ENCODE assay signal across 18 cellular contexts in genomic region chr2:217332866-217333265, GRCh38.
"Had no signal": no experiment of that assay in that cellular context is flagged by ENCODE, and none has a peak within 500 bp of the region (broad histone marks: within the 10 kb centered on the region; RNA-seq: fewer than 3 reads in every experiment).

No MANE protein-coding gene starts in this region.

- H3K9me3 Mint-ChIP-seq: activated naive CD4-positive, alpha-beta T cell treated with anti-CD3 and anti-CD28 coated beads, Interleukin-2, amount 10 ng/mL, durations not matched to agents 7 days and 5 days; activated T-cell treated with anti-CD3 and anti-CD28 coated beads, Interleukin-2, amount 50 U/mL, for 24 hours had no signal

- H3K36me3 Mint-ChIP-seq: activated CD8-positive, alpha-beta memory T cell treated with anti-CD3 and anti-CD28 coated beads, Interleukin-2, amount 10 ng/mL, durations not matched to agents 7 days and 5 days; activated naive CD4-positive, alpha-beta T cell treated with anti-CD3 and anti-CD28 coated beads, Interleukin-2, amount 10 ng/mL, durations not matched to agents 7 days and 5 days had no signal

- H3K27ac Mint-ChIP-seq: activated CD8-positive, alpha-beta memory T cell treated with anti-CD3 and anti-CD28 coated beads, Interleukin-2, amount 10 ng/mL, durations not matched to agents 7 days and 5 days; activated naive CD4-positive, alpha-beta T cell treated with anti-CD3 and anti-CD28 coated beads, Interleukin-2, amount 10 ng/mL, durations not matched to agents 7 days and 5 days; activated T-cell treated with anti-CD3 and anti-CD28 coated beads, Interleukin-2, amount 50 U/mL, for 24 hours; memory B cell had no signal

- H3K27ac ChIP-seq: skin epidermis had no signal

- H3K27me3 ChIP-seq: transverse colon had no signal

- H3K4me3 Mint-ChIP-seq: activated CD8-positive, alpha-beta memory T cell treated with anti-CD3 and anti-CD28 coated beads, Interleukin-2, amount 10 ng/mL, durations not matched to agents 7 days and 5 days; activated naive CD4-positive, alpha-beta T cell treated with anti-CD3 and anti-CD28 coated beads, Interleukin-2, amount 10 ng/mL, durations not matched to agents 7 days and 5 days; activated T-cell treated with anti-CD3 and anti-CD28 coated beads, Interleukin-2, amount 50 U/mL, for 24 hours; memory B cell had no signal

- H3K4me3 ChIP-seq: left ventricle myocardium inferior, skin epidermis, transverse colon had no signal

- H3K4me1 Mint-ChIP-seq: activated CD8-positive, alpha-beta memory T cell treated with anti-CD3 and anti-CD28 coated beads, Interleukin-2, amount 10 ng/mL, durations not matched to agents 7 days and 5 days; activated naive CD4-positive, alpha-beta T cell treated with anti-CD3 and anti-CD28 coated beads, Interleukin-2, amount 10 ng/mL, durations not matched to agents 7 days and 5 days; memory B cell had no signal

- DNase-seq: activated CD4-positive, alpha-beta T cell treated with anti-CD3 and anti-CD28 coated beads for 1 hour; activated CD4-positive, alpha-beta T cell treated with anti-CD3 and anti-CD28 coated beads, Interleukin-2, amount 50 U/mL, for 48 hours; activated CD8-positive, alpha-beta memory T cell treated with anti-CD3 and anti-CD28 coated beads, Interleukin-2, amount 10 ng/mL, durations not matched to agents 7 days and 5 days; activated naive CD4-positive, alpha-beta T cell treated with anti-CD3 and anti-CD28 coated beads, Interleukin-2, amount 10 ng/mL, durations not matched to agents 7 days and 5 days; activated T-cell treated with anti-CD3 and anti-CD28 coated beads, Interleukin-2, amount 50 U/mL, for 24 hours; dermis blood vessel endothelial cell; hippocampal formation; kidney; left ventricle myocardium inferior; stimulated activated CD4-positive, alpha-beta T cell treated with anti-CD3 and anti-CD28 coated beads, Interleukin-4, amount 100 ng/mL, for 24 hours; stimulated activated naive CD4-positive, alpha-beta T cell; substantia nigra; T-helper 1 cell; T1000; transverse colon had no signal

- ATAC-seq: activated CD8-positive, alpha-beta memory T cell treated with anti-CD3 and anti-CD28 coated beads, Interleukin-2, amount 10 ng/mL, durations not matched to agents 7 days and 5 days had no signal

- H3K36me3 ChIP-seq: left ventricle myocardium inferior, transverse colon had no signal

- H3K27me3 Mint-ChIP-seq: activated CD8-positive, alpha-beta memory T cell treated with anti-CD3 and anti-CD28 coated beads, Interleukin-2, amount 10 ng/mL, durations not matched to agents 7 days and 5 days; activated naive CD4-positive, alpha-beta T cell treated with anti-CD3 and anti-CD28 coated beads, Interleukin-2, amount 10 ng/mL, durations not matched to agents 7 days and 5 days; activated T-cell treated with anti-CD3 and anti-CD28 coated beads, Interleukin-2, amount 50 U/mL, for 24 hours had no signal

- H2AFZ ChIP-seq: parathyroid adenoma had no signal

- H3K9me3 ChIP-seq: left ventricle myocardium inferior, transverse colon had no signal
